ENCODE assay signal across 25 cellular contexts in the genomic region with DNA sequence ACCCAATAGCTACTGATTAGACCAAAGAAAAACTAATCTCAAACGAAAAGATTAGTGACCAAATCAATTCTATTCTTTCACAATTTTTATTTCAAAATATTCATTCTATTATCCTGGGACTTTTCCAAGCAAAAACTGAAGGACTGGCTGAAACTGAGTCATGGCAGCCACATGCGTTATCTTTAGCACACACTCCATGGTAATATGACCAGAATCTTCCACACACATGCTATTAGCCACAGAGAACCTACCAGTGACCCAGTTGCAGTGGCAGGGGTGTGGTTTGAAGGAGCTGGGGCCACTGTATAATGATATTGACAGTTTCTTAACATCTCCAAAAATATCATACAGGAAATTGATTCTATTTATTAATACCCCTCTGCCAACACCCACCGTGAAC.
"Had no signal": no experiment of that assay in that cellular context is flagged by ENCODE, and none has a peak within 500 bp of the region (broad histone marks: within the 10 kb centered on the region; RNA-seq: fewer than 3 reads in every experiment).

No MANE protein-coding gene starts in this region.

- H3K27ac ChIP-seq: esophagus squamous epithelium, VCaP had no signal

- H3K9me3 ChIP-seq: esophagus squamous epithelium had no signal

- H3K4me3 ChIP-seq: esophagus squamous epithelium had no signal

- DNase-seq: activated B cell treated with CpG ODN at 0.5 μM for 24 hours; activated CD4-positive, alpha-beta T cell treated with anti-CD3 and anti-CD28 coated beads for 48 hours; activated CD4-positive, alpha-beta T cell treated with anti-CD3 and anti-CD28 coated beads, Interleukin-2, amount 50 U/mL, for 1 hour; activated CD4-positive, alpha-beta T cell treated with anti-CD3 and anti-CD28 coated beads, Interleukin-2, amount 50 U/mL, for 48 hours; activated CD8-positive, alpha-beta memory T cell treated with anti-CD3 and anti-CD28 coated beads for 24 hours; activated CD8-positive, alpha-beta T cell treated with anti-CD3 and anti-CD28 coated beads for 36 hours; activated effector memory CD4-positive, alpha-beta T cell treated with Interleukin-2 at 50 U/mL for 16 hours; activated gamma-delta T cell treated with Interleukin-2 at 50 U/mL for 16 hours; activated naive CD4-positive, alpha-beta T cell treated with anti-CD3 and anti-CD28 coated beads, Interleukin-2, amount 50 U/mL, for 16 hours; activated naive CD4-positive, alpha-beta T cell treated with Interleukin-2 at 50 U/mL for 16 hours; activated T-cell treated with anti-CD3 and anti-CD28 coated beads, Interleukin-2, amount 50 U/mL, for 4 hours; amniotic stem cell; anterior cingulate cortex; caudate nucleus; cortex of kidney; dermis blood vessel endothelial cell; effector CD4-positive, alpha-beta T cell; effector memory CD8-positive, alpha-beta T cell; esophagus squamous epithelium; foreskin fibroblast; head of caudate nucleus; T-helper 2 cell had no signal

- H3K36me3 ChIP-seq: esophagus squamous epithelium had no signal

- H3K27me3 ChIP-seq: esophagus squamous epithelium had no signal

- ATAC-seq: activated CD4-positive, CD25-positive, alpha-beta regulatory T cell treated with anti-CD3 and anti-CD28 coated beads, Interleukin-2, amount 50 U/mL, for 24 hours; activated CD8-positive, alpha-beta T cell treated with anti-CD3 and anti-CD28 coated beads for 36 hours; activated T-cell treated with anti-CD3 and anti-CD28 coated beads, Interleukin-2, amount 50 U/mL, for 4 hours; activated T-helper 17 cell treated with anti-CD3 and anti-CD28 coated beads, Interleukin-2, amount 50 U/mL, for 72 hours; effector memory CD8-positive, alpha-beta T cell had no signal
